1 cellular context compared by ENCODE assay signal in the genomic region with DNA sequence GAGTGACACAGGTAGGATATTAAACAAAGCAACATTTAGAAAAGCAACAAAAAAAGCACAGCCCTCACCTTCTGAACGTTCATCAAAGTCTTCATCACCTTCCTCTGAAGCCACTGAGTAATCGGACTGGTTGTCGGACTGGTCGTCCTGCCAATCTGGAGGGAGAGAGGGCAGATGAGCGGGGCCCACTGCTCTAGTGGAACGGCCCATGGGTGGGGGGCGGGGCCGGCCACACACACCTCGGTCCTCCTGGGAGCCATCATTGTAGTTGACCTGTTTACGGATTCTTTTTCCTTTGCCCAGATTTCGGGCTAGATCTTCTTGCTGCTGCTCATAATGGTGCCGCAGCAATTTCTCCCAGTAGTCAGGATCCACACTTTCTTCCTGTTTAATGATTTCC.
TF ChIP-seq lines count a peak whose summit lies in the region.

No MANE protein-coding gene starts in this region.

TF ChIP-seq in endothelial cell of umbilical vein, 7 proteins besides CTCF, POLR2A, EP300 and RAD21:
- TF ChIP-seq POLR2AphosphoS5 (IDR thresholded peaks at IDR 0.05; ENCODE audit: insufficient read depth, low read depth, low read length) = no peak
- TF ChIP-seq, protein P1, sequence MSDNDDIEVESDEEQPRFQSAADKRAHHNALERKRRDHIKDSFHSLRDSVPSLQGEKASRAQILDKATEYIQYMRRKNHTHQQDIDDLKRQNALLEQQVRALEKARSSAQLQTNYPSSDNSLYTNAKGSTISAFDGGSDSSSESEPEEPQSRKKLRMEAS (IDR thresholded peaks at IDR 0.05; ENCODE audit: insufficient read depth, insufficient read length) = no peak
- TF ChIP-seq JUN (IDR thresholded peaks at IDR 0.05; ENCODE audit: borderline replicate concordance, insufficient read depth, insufficient read length, low read depth) = no peak
- TF ChIP-seq GATA2 (IDR thresholded peaks at IDR 0.05; ENCODE audit: insufficient read depth, insufficient read length, low read depth, low read length) = no peak
- no peak for TF ChIP-seq MYC (IDR thresholded peaks at IDR 0.05; ENCODE audit: low read depth, low read length)
- TF ChIP-seq EZH2 (IDR thresholded peaks at IDR 0.05; ENCODE audit: borderline replicate concordance, low read depth, low read length, severe bottlenecking) = no peak
- no peak for TF ChIP-seq FOS (IDR thresholded peaks at IDR 0.05; ENCODE audit: borderline replicate concordance, insufficient read depth, low read length)
